ENCODE assay signal across 8 cellular contexts in genomic region chr6:26956601-26957184, GRCh38.
DNase-seq lines count a peak whose midpoint lies in the region; ATAC-seq, FAIRE-seq and TF ChIP-seq lines count a peak whose summit lies in the region.
"Not testable (repeated sequence)": the region's sequence is repeated elsewhere in the genome, so short reads cannot be mapped to it uniquely, and the experiment has no call there.

No MANE protein-coding gene starts in this region.

- not testable (repeated sequence) for H3K79me1 ChIP-seq in mesendoderm (ENCODE audit: low read length)

- not testable (repeated sequence) for H3K18ac ChIP-seq in mesendoderm (ENCODE audit: low read length)

- H3K4me1 ChIP-seq in A549; esophagus (ENCODE audit: control insufficient read depth in 2 of 2, insufficient read depth in 2 of 2, low read length in 1 of 2); mesendoderm (ENCODE audit: control insufficient read depth, low read depth, low read length): not testable (repeated sequence)

- not testable (repeated sequence) for H2BK120ac ChIP-seq in mesendoderm (ENCODE audit: low read depth, low read length)

- H3K79me2 ChIP-seq in SU-DHL-6 (ENCODE audit: insufficient read depth, low read length): peaks cover 11% of the 10 kb centered on the region
- H3K79me2 ChIP-seq in mesendoderm (ENCODE audit: control insufficient read depth, insufficient read depth, low read length): not testable (repeated sequence)

- H3K27me3 ChIP-seq in SU-DHL-6 (ENCODE audit: low read length); esophagus (ENCODE audit: control insufficient read depth in 1 of 2, insufficient read depth in 2 of 2, low read length in 2 of 2); mesendoderm (ENCODE audit: insufficient read depth, low read length, poor library complexity): not testable (repeated sequence)

- WGBS in A549 (ENCODE audit: missing lambda C conversion rate): 10% methylated on average over 7 of the region's 54 CpGs
- WGBS in esophagus, 2 donors: 0 to 2% methylated on average over 17 to 48 of the region's 54 CpGs
- no CpG with 5 or more reads among the region's 54 CpGs for WGBS in mesendoderm (ENCODE audit: extremely low coverage, insufficient coverage, low lambda C conversion rate)

- peak overlapping the region; percentile 67 for H3K56ac ChIP-seq in mesendoderm (ENCODE audit: low read length)

- not testable (repeated sequence) for H3K23ac ChIP-seq in mesendoderm (ENCODE audit: low read length)

- peak overlapping the region; percentile 81 for H2AFZ ChIP-seq in SU-DHL-6 (ENCODE audit: low read depth, low read length, severe bottlenecking)

- H3K9me3 ChIP-seq in A549; SU-DHL-6 (ENCODE audit: insufficient read depth, low read length); esophagus (ENCODE audit: control insufficient read depth in 2 of 2, insufficient read depth in 1 of 2, low read depth in 1 of 2, low read length in 1 of 2): not testable (repeated sequence)

- H2AK5ac ChIP-seq in mesendoderm (ENCODE audit: low read length): not testable (repeated sequence)

- not testable (repeated sequence) for H3K4ac ChIP-seq in mesendoderm (ENCODE audit: low read depth, low read length)

- in situ Hi-C loops in GM18951 (cut with MboI; ENCODE audit: low sequenced_read_pairs, unreplicated experiment): not testable (repeated sequence)

- peak overlapping the region; percentile 76 for H3K9ac ChIP-seq in SU-DHL-6 (ENCODE audit: low read length)
- not testable (repeated sequence) for H3K9ac ChIP-seq in mesendoderm (ENCODE audit: low read length)

- not testable (repeated sequence) for TF ChIP-seq EP300 in A549 (IDR thresholded peaks at IDR 0.05)

- peak overlapping the region; percentile 83 to 94 for H3K27ac ChIP-seq in A549
- peak overlapping the region; percentile 89 for H3K27ac ChIP-seq in SU-DHL-6 (ENCODE audit: low read depth, low read length)
- peak overlapping the region; percentile 27 to 79 for H3K27ac ChIP-seq in esophagus (ENCODE audit: low read depth in 2 of 2, low read length in 1 of 2)
- H3K27ac ChIP-seq in mesendoderm (ENCODE audit: low read depth, low read length): not testable (repeated sequence)

- FAIRE-seq in A549 (lab: Jason Lieb, UNC): not testable (repeated sequence)

- not testable (repeated sequence) for H3K36me3 ChIP-seq in SU-DHL-6 (ENCODE audit: low read length); esophagus (ENCODE audit: control insufficient read depth in 2 of 2, insufficient read depth in 2 of 2, low read length in 1 of 2); mesendoderm (ENCODE audit: control insufficient read depth, insufficient read depth, low read length)

- not testable (repeated sequence) for H4K8ac ChIP-seq in mesendoderm (ENCODE audit: low read depth, low read length)

- not testable (repeated sequence) for H3K9me2 ChIP-seq in SU-DHL-6 (replicated peaks; ENCODE audit: insufficient read depth, low read length)

- not testable (repeated sequence) for H2BK5ac ChIP-seq in mesendoderm (ENCODE audit: low read length)

- H3K4me2 ChIP-seq in A549 (peak overlapping the region; percentile 76), SU-DHL-6 (ENCODE audit: low read depth, low read length, poor library complexity, severe bottlenecking) (peak overlapping the region; percentile 60)
- not testable (repeated sequence) for H3K4me2 ChIP-seq in mesendoderm (ENCODE audit: low read length)

- TF ChIP-seq POLR2A in A549 (IDR thresholded peaks at IDR 0.05; ENCODE audit: low read length): peak; percentile 20; the same call in 1 of the 2 replicates
- TF ChIP-seq POLR2A in GM18951 (IDR thresholded peaks at IDR 0.05; ENCODE audit: extremely low read depth, insufficient read depth, insufficient read length): peak; percentile 39

- POLR2A ChIA-PET in A549 (lab: Yijun Ruan, JAX): interaction anchor here (0.6 kb wide), 1 partner anchor 177 kb away, joined by 3 read pairs; no protein-coding TSS in a partner anchor

- peak; percentile 68 to 92; a peak in 3 of 6 replicates for ATAC-seq in A549

- peak overlapping the region; percentile 58 for H3K4me3 ChIP-seq in A549
- peak overlapping the region; percentile 77 for H3K4me3 ChIP-seq in SU-DHL-6 (ENCODE audit: insufficient read depth, low read length, poor library complexity, severe bottlenecking)
- peak overlapping the region; percentile 46 to 59 for H3K4me3 ChIP-seq in esophagus (ENCODE audit: low read depth in 1 of 2, low read length in 2 of 2)
- not testable (repeated sequence) for H3K4me3 ChIP-seq in mesendoderm (ENCODE audit: low read length)

- DNase-seq in A549 (ENCODE audit: low read depth in 1 of 2, low spot score in 1 of 2) (peak in 1 of 2 experiments; percentile 67), NCI-H187 (lab: John Stamatoyannopoulos, UW) (peak; percentile 3 to 44), mesendoderm (peak; percentile 80)
- peak; percentile 76 for DNase-seq in activated T-helper 9 cell treated with anti-CD3 and anti-CD28 coated beads, Interleukin-2, amount 50 U/mL, for 16 hours (ENCODE audit: low read depth)
- peak; percentile 34 to 63 for DNase-seq in stimulated activated CD4-positive, alpha-beta T cell treated with anti-CD3 and anti-CD28 coated beads, Interleukin-1b, Interleukin-23, amount 100 ng/mL, for 1 hour (ENCODE audit: low read depth in 2 of 2)

- CTCF ChIA-PET in A549 (lab: Yijun Ruan, JAX): not testable (repeated sequence)

- not testable (repeated sequence) for H3F3A ChIP-seq in SU-DHL-6 (ENCODE audit: insufficient read depth)

- H4K20me1 ChIP-seq in SU-DHL-6 (ENCODE audit: low read depth, low read length): not testable (repeated sequence)

- peak; percentile 38; the same call in 2 of the 3 replicates for TF ChIP-seq CTCF in A549 (IDR thresholded peaks at IDR 0.05)
- TF ChIP-seq CTCF in SU-DHL-6 (IDR thresholded peaks at IDR 0.05; ENCODE audit: insufficient read depth, low read length, poor library complexity, severe bottlenecking): peak; percentile 47

- TF ChIP-seq RAD21 in A549 (conservative IDR thresholded peaks at IDR 0.05 in 1 of 2, IDR thresholded peaks at IDR 0.05 in 1 of 2): peak in 1 of 2 experiments; percentile 26; a peak in 2 of 5 replicates

- H4K5ac ChIP-seq in mesendoderm (ENCODE audit: low read length): not testable (repeated sequence)

- not testable (repeated sequence) for H2BK15ac ChIP-seq in mesendoderm (replicated peaks; ENCODE audit: low read depth)

TF ChIP-seq in A549, 52 proteins besides CTCF, POLR2A, EP300 and RAD21:
- TF ChIP-seq JUN (IDR thresholded peaks at IDR 0.05): peak in 1 of 2 experiments; percentile 43; a peak in 2 of 5 replicates
- peak; percentile 36; the same call in 1 of the 2 replicates for TF ChIP-seq MAX (IDR thresholded peaks at IDR 0.05)
